Comparison of ENCODE assay signal across 8 cellular contexts in the genomic region with DNA sequence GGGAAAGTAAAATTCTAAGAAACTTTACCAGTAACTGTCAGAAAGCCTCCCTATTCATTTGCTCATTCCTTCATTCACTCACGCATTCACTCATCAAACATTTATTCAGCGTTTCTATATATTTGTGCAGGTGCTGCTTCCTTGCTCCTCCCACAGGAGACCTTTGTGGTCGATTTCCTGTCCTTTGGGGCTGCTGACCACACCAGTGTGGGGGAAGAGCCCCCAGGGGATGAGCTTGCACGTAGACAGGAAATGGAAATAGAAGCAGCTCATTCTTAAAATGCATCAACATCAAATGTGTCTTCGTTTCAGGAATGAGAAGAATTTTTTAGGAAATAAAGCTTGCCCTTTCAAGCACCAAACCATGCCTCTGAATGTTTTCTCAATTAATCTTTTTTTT. TPM values are rescaled to one million over a fixed set of nuclear protein-coding genes. Genes with fewer than 3 reads are reported as not detected.
DNase-seq lines count a peak whose midpoint lies in the region; ATAC-seq and TF ChIP-seq lines count a peak whose summit lies in the region.

No MANE protein-coding gene starts in this region.

- BruUV-seq in OCI-LY7 (replicated peaks; lab: Mats Ljungman, UMichigan), result no TSS peak

- H3K27me3 ChIP-seq in GM23338 (ENCODE audit: insufficient read depth) (no peaks in the 10 kb centered on the region), SJCRH30 (no peaks in the 10 kb centered on the region), lower lobe of right lung (ENCODE audit: low read depth) (peaks cover 5% of the 10 kb centered on the region)

- H3K27ac ChIP-seq in GM23338 (ENCODE audit: low read depth), result no peak overlapping the region
- no peak overlapping the region for H3K27ac ChIP-seq in OCI-LY7 (ENCODE audit: low read depth, low read length, poor library complexity, severe bottlenecking)
- no peak overlapping the region for H3K27ac ChIP-seq in SJCRH30
- H3K27ac ChIP-seq in lower lobe of right lung, result no peak overlapping the region

- POLR2A ChIA-PET in OCI-LY7 (lab: Charles Lee), result interaction anchor here (0.7 kb wide), 5 partner anchors 112 to 927 kb away, joined by 3 to 8 read pairs (median 4); a partner anchor contains a TSS

- H3K36me3 ChIP-seq in GM23338 (ENCODE audit: insufficient read depth), result no peaks in the 10 kb centered on the region
- no peaks in the 10 kb centered on the region for H3K36me3 ChIP-seq in OCI-LY7 (ENCODE audit: insufficient read depth, low read length)
- H3K36me3 ChIP-seq in SJCRH30, result no peaks in the 10 kb centered on the region
- no peaks in the 10 kb centered on the region for H3K36me3 ChIP-seq in lower lobe of right lung

- intact Hi-C loops in OCI-LY7 (cut with micrococcal nuclease; ENCODE audit: unreplicated experiment), result no loop called here
- intact Hi-C loops in lower lobe of right lung (cut with DNase I), result no loop called here

- H3K4me2 ChIP-seq in GM23338 (no peak overlapping the region), OCI-LY7 (ENCODE audit: low read length) (peak overlapping the region; percentile 45)

- no peaks in the 10 kb centered on the region for H3F3A ChIP-seq in GM23338 (replicated peaks; ENCODE audit: low read depth)

- H3K9me3 ChIP-seq in OCI-LY7 (ENCODE audit: low read length) (no peaks in the 10 kb centered on the region), SJCRH30 (replicated peaks) (no peaks in the 10 kb centered on the region), lower lobe of right lung (no peaks in the 10 kb centered on the region)

- H2AFZ ChIP-seq in GM23338, result no peak overlapping the region
- no peak overlapping the region for H2AFZ ChIP-seq in OCI-LY7 (ENCODE audit: low read length)

- H4K20me1 ChIP-seq in GM23338 (replicated peaks; ENCODE audit: insufficient read depth), result no peaks in the 10 kb centered on the region
- no peaks in the 10 kb centered on the region for H4K20me1 ChIP-seq in OCI-LY7 (ENCODE audit: insufficient read depth, low read length)

- H3K79me2 ChIP-seq in GM23338 (replicated peaks; ENCODE audit: insufficient read depth) (no peaks in the 10 kb centered on the region), OCI-LY7 (ENCODE audit: insufficient read depth, low read depth, low read length) (no peaks in the 10 kb centered on the region)

- H3K9me2 ChIP-seq in GM23338 (ENCODE audit: insufficient read depth) (no peaks in the 10 kb centered on the region), OCI-LY7 (ENCODE audit: insufficient read depth, low read length) (no peaks in the 10 kb centered on the region)

- H3K4me3 ChIP-seq in GM23338 (no peak overlapping the region), OCI-LY7 (ENCODE audit: low read depth, low read length, poor library complexity, severe bottlenecking) (peak overlapping the region; percentile 26), fibroblast of the aortic adventitia (ENCODE audit: low read depth, low read length) (no peak overlapping the region), SJCRH30 (no peak overlapping the region), lower lobe of right lung (no peak overlapping the region)

- peak overlapping the region; percentile 70; the same call in 1 of the 2 replicates for H3K27ac Mint-ChIP-seq in GM23338

- no peak for TF ChIP-seq CTCF in GM23338 (conservative IDR thresholded peaks at IDR 0.05; ENCODE audit: low read depth in 2 of 2)
- no peak for TF ChIP-seq CTCF in OCI-LY7 (conservative IDR thresholded peaks at IDR 0.05; ENCODE audit: low read length)
- no peak for TF ChIP-seq CTCF in fibroblast of the aortic adventitia (IDR thresholded peaks at IDR 0.05; ENCODE audit: insufficient read depth, low read length)
- no peak for TF ChIP-seq CTCF in lower lobe of right lung (IDR thresholded peaks at IDR 0.05)

- H3K27me3 Mint-ChIP-seq in GM23338 (ENCODE audit: insufficient read depth, low read depth, poor library complexity), result peaks cover 7% of the 10 kb centered on the region

- DNase-seq in GM23338 (ENCODE audit: low spot score) (peak; percentile 46), OCI-LY7 (ENCODE audit: low spot score) (peak; percentile 84), fibroblast of the aortic adventitia (ENCODE audit: low read depth) (peak; percentile 18), NCI-H2171 (lab: John Stamatoyannopoulos, UW) (no peak), SJCRH30 (no peak), lower lobe of right lung (no peak)
- DNase-seq in stimulated activated CD4-positive, alpha-beta T cell treated with anti-CD3 and anti-CD28 coated beads, Interleukin-4, amount 100 ng/mL, for 24 hours, result no peak

- H3K36me3 Mint-ChIP-seq in GM23338 (ENCODE audit: low read depth), result no peaks in the 10 kb centered on the region

- H3K9me3 Mint-ChIP-seq in GM23338, result no peaks in the 10 kb centered on the region

- ATAC-seq in GM18498 (IDR thresholded peaks at IDR 0.05; ENCODE audit: unreplicated experiment) (peak; percentile 41), GM23338 (no peak), lower lobe of right lung (no peak)

- peaks cover 16% of the 10 kb centered on the region for H3K4me1 ChIP-seq in GM23338 (ENCODE audit: insufficient read depth)
- H3K4me1 ChIP-seq in OCI-LY7 (ENCODE audit: insufficient read depth, low read length, poor library complexity, severe bottlenecking), result peaks cover 36% of the 10 kb centered on the region
- no peaks in the 10 kb centered on the region for H3K4me1 ChIP-seq in SJCRH30
- peaks cover 15% of the 10 kb centered on the region for H3K4me1 ChIP-seq in lower lobe of right lung

- H3K4me3 Mint-ChIP-seq in GM23338, result no peak overlapping the region

- CTCF ChIA-PET in OCI-LY7 (lab: Charles Lee; ENCODE audit: unreplicated experiment), result no interaction called here

- peaks cover 14% of the 10 kb centered on the region for H3K4me1 Mint-ChIP-seq in GM23338

TF ChIP-seq in GM23338, 12 proteins besides CTCF, POLR2A, EP300 and RAD21:
- TF ChIP-seq, protein P1, sequence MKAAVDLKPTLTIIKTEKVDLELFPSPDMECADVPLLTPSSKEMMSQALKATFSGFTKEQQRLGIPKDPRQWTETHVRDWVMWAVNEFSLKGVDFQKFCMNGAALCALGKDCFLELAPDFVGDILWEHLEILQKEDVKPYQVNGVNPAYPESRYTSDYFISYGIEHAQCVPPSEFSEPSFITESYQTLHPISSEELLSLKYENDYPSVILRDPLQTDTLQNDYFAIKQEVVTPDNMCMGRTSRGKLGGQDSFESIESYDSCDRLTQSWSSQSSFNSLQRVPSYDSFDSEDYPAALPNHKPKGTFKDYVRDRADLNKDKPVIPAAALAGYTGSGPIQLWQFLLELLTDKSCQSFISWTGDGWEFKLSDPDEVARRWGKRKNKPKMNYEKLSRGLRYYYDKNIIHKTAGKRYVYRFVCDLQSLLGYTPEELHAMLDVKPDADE (IDR thresholded peaks at IDR 0.05), result 0 out of 2 replicates have a peak, but pooled peaks have one; percentile 37
- no peak for TF ChIP-seq JUNB (IDR thresholded peaks at IDR 0.05; ENCODE audit: unreplicated experiment)
TF ChIP-seq in GM23338: peak in this region for 1.

RNA-seq across cellular contexts. Expression of a gene that starts 9.6 kb away (rescaled TPM):
- 0.24 TPM in 1 of 2 replicates, not detected in the other for total RNA-seq in GM23338 (2014; rRNA removed; shearing (Covaris generic))
- polyA plus RNA-seq in GM23338 (2016; fragmentation: Nextera tagmentation; extraction: Ambion mirVana), result 0.11 and 0.14 TPM in 2 replicates
- total RNA-seq in OCI-LY7 (2014; rRNA removed; shearing (Covaris generic)), result not detected in 2 replicates
- total RNA-seq in OCI-LY7 (2022), result not detected in 2 replicates
- total RNA-seq in fibroblast of the aortic adventitia (ENCODE audit: low replicate concordance), result 0.16 TPM in 1 of 2 replicates, not detected in the other
- not detected in 2 replicates for total RNA-seq in SJCRH30 (2014; rRNA removed; shearing (Covaris generic))
- total RNA-seq in lower lobe of right lung, result 2.5 TPM

RNA-seq across cellular contexts. Expression of a gene that starts 58.8 kb away (rescaled TPM):
- total RNA-seq in GM23338 (2014; rRNA removed; shearing (Covaris generic)), result 1.9 and 2.8 TPM in 2 replicates
- polyA plus RNA-seq in GM23338 (2016; fragmentation: Nextera tagmentation; extraction: Ambion mirVana), result 0.52 and 1.4 TPM in 2 replicates
- not detected in 2 replicates for total RNA-seq in OCI-LY7 (2014; rRNA removed; shearing (Covaris generic))
- total RNA-seq in OCI-LY7 (2022) (not detected in 2 replicates), fibroblast of the aortic adventitia (ENCODE audit: low replicate concordance) (not detected in 2 replicates), lower lobe of right lung (0.95 TPM)
- not detected in 2 replicates for total RNA-seq in SJCRH30 (2014; rRNA removed; shearing (Covaris generic))

Comparison
In these comparisons a context has a peak if more than half of its experiments do, and no peak if none do; other contexts are left out.
1. DNase-seq: peak in GM23338 (single experiment), OCI-LY7 (single experiment) and fibroblast of the aortic adventitia (single experiment); none in NCI-H2171 (single experiment), SJCRH30 (0 of 2), lower lobe of right lung (single experiment) and stimulated activated CD4-positive, alpha-beta T cell treated with anti-CD3 and anti-CD28 coated beads, Interleukin-4, amount 100 ng/mL, for 24 hours (single experiment).